Comparison of ENCODE assay signal across 23 cellular contexts in the genomic region with DNA sequence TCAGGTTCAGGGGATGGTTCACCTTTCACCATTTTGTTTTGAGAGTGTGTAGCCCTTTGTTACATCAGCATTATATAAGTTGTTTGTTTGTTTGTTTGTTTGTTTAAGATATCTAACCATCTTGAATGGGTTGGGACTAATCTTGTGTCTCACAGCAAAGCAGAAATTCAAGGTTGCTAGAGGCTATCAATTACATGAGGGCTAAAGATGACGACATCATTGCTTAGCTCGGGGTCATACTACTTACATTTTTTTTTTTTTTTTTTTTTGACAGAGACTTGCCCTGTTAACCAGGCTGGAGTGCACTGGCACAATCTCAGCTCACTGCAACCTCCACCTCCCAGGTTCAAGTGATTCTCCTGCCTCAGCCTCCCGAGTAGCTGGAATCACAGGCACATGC.
A peak's percentile ranks its signal among the peaks of the same experiment; 100 is the strongest.
DNase-seq lines count a peak whose midpoint lies in the region; ATAC-seq and TF ChIP-seq lines count a peak whose summit lies in the region.
"Had no signal": no experiment of that assay in that cellular context is flagged by ENCODE, and none has a peak within 500 bp of the region (broad histone marks: within the 10 kb centered on the region; RNA-seq: fewer than 3 reads in every experiment).

No MANE protein-coding gene starts in this region.

- H3K27me3 ChIP-seq in endodermal cell (ENCODE audit: control insufficient read depth, insufficient read depth, low read length, poor library complexity, severe bottlenecking): no peaks in the 10 kb centered on the region
- H3K27me3 ChIP-seq: BE2C, BLaER1 had no signal

- H3K27ac ChIP-seq in HEK293 (ENCODE audit: extremely low read depth, low read depth, low read length) (no peak overlapping the region), endodermal cell (ENCODE audit: low read depth, low read length) (no peak overlapping the region)
- H3K27ac ChIP-seq: BLaER1 had no signal

- TF ChIP-seq POLR2A in GM18505 (IDR thresholded peaks at IDR 0.05; ENCODE audit: borderline replicate concordance, extremely low read depth, insufficient read depth, insufficient read length): no peak

- H3K4me1 ChIP-seq in HEK293 (ENCODE audit: control insufficient read depth, insufficient read depth, low read length) (no peaks in the 10 kb centered on the region), endodermal cell (ENCODE audit: control insufficient read depth, insufficient read depth, low read length) (no peaks in the 10 kb centered on the region)
- H3K4me1 ChIP-seq: BE2C had no signal

- TF ChIP-seq CTCF in HEK293 (tag by site-specific recombination; IDR thresholded peaks at IDR 0.05): no peak
- TF ChIP-seq CTCF in endodermal cell (conservative IDR thresholded peaks at IDR 0.05): no peak

- H3K36me3 ChIP-seq in HEK293 (ENCODE audit: control insufficient read depth in 2 of 2, insufficient read depth in 1 of 2, low read length in 2 of 2) (no peaks in the 10 kb centered on the region), endodermal cell (ENCODE audit: control insufficient read depth, insufficient read depth, low read length) (no peaks in the 10 kb centered on the region)
- H3K36me3 ChIP-seq: BE2C, BLaER1 had no signal

- WGBS in endodermal cell (ENCODE audit: insufficient coverage in 1 of 2, insufficient read length in 1 of 2), 2 experiments: 77 to 90% methylated on average over 2 to 3 of the region's 3 CpGs

- no peak overlapping the region for H3K27ac Mint-ChIP-seq in endodermal cell
- H3K27ac Mint-ChIP-seq: CD4-positive, alpha-beta memory T cell; CD4-positive, CD25-positive, alpha-beta regulatory T cell had no signal

- CTCF ChIA-PET in HEK293 (lab: Yijun Ruan, JAX) (interaction anchor here (0.7 to 1.8 kb wide), 2 partner anchors 12 to 146 kb away, joined by 4 to 13 read pairs; no protein-coding TSS in a partner anchor), HEK293T (lab: Yijun Ruan, JAX) (no interaction called here)

- H3K36me3 Mint-ChIP-seq in endodermal cell (ENCODE audit: low read depth): no peaks in the 10 kb centered on the region
- H3K36me3 Mint-ChIP-seq: CD14-positive monocyte; CD4-positive, alpha-beta memory T cell; CD4-positive, CD25-positive, alpha-beta regulatory T cell; CD8-positive, alpha-beta memory T cell had no signal

- DNase-seq in HEK293T (ENCODE audit: extremely low spot score) (no peak), superior temporal gyrus (ENCODE audit: extremely low spot score) (peak; percentile 3), endodermal cell (no peak)
- DNase-seq: 8988T; ACHN; BE2C; C1 segment of cervical spinal cord; CD4-positive, alpha-beta memory T cell; CD4-positive, CD25-positive, alpha-beta regulatory T cell; CD8-positive, alpha-beta memory T cell; COR-L47; DMS 273 treated with DMSO at 0.1 percent for 48 hours; DMS153; DMS53; DMS79; DND-41; EL; GDM1 had no signal

- H3K9me3 Mint-ChIP-seq in endodermal cell: no peaks in the 10 kb centered on the region
- H3K9me3 Mint-ChIP-seq: CD14-positive monocyte; CD4-positive, alpha-beta memory T cell; CD4-positive, CD25-positive, alpha-beta regulatory T cell; CD8-positive, alpha-beta memory T cell had no signal

- ATAC-seq in GM18505 (IDR thresholded peaks at IDR 0.05; ENCODE audit: unreplicated experiment): no peak
- ATAC-seq: GM12878 had no signal

- H3K9me3 ChIP-seq in HEK293 (ENCODE audit: control insufficient read depth, insufficient read depth, low read depth, low read length) (no peaks in the 10 kb centered on the region), endodermal cell (ENCODE audit: control insufficient read depth, low read length) (peaks cover 27% of the 10 kb centered on the region)
- H3K9me3 ChIP-seq: BE2C, BLaER1 had no signal

- peaks cover 2% of the 10 kb centered on the region for H3K4me1 Mint-ChIP-seq in endodermal cell
- H3K4me1 Mint-ChIP-seq: CD4-positive, CD25-positive, alpha-beta regulatory T cell had no signal

- POLR2A ChIA-PET in HEK293 (lab: Yijun Ruan, JAX): no interaction called here
- POLR2A ChIA-PET in HEK293T (lab: Yijun Ruan, JAX): no interaction called here

- H3K4me3 ChIP-seq in HEK293 (ENCODE audit: low read depth, low read length) (no peak overlapping the region), endodermal cell (ENCODE audit: low read length) (no peak overlapping the region)
- H3K4me3 ChIP-seq: BLaER1, GM12878 had no signal

- peaks cover 56% of the 10 kb centered on the region for H3K27me3 Mint-ChIP-seq in endodermal cell (ENCODE audit: insufficient read depth)

- no peak overlapping the region for H3K4me3 Mint-ChIP-seq in endodermal cell
- H3K4me3 Mint-ChIP-seq: CD14-positive monocyte; CD4-positive, alpha-beta memory T cell; CD4-positive, CD25-positive, alpha-beta regulatory T cell; CD8-positive, alpha-beta memory T cell had no signal

- H3K9ac ChIP-seq in endodermal cell (ENCODE audit: extremely low read depth, low read length, poor library complexity, severe bottlenecking): no peak overlapping the region
- H3K9ac ChIP-seq: BLaER1 had no signal

TF ChIP-seq in HEK293, 187 proteins besides CTCF, POLR2A, EP300 and RAD21:
- TF ChIP-seq ATF2 (tag by site-specific recombination; IDR thresholded peaks at IDR 0.05; ENCODE audit: low read depth) (peak; percentile 81; the same call in 1 of the 2 replicates), ZNF629 (tag by site-specific recombination; IDR thresholded peaks at IDR 0.05) (peak; percentile 47; the same call in 1 of the 2 replicates), ZBTB21 (tag by site-specific recombination; IDR thresholded peaks at IDR 0.05) (peak; percentile 60; the same call in 1 of the 2 replicates), ZNF837 (tag by site-specific recombination; IDR thresholded peaks at IDR 0.05) (no peak)
TF ChIP-seq in HEK293: peak in this region for 3.

TF ChIP-seq in HEK293T, 16 proteins besides CTCF, POLR2A, EP300 and RAD21:
- TF ChIP-seq FOXM1 (IDR thresholded peaks at IDR 0.05; ENCODE audit: borderline replicate concordance) (no peak), ZNF384 (IDR thresholded peaks at IDR 0.05) (0 out of 2 replicates have a peak, but pooled peaks have one; percentile 23)
